9 cellular contexts compared by ENCODE assay signal in the genomic region with DNA sequence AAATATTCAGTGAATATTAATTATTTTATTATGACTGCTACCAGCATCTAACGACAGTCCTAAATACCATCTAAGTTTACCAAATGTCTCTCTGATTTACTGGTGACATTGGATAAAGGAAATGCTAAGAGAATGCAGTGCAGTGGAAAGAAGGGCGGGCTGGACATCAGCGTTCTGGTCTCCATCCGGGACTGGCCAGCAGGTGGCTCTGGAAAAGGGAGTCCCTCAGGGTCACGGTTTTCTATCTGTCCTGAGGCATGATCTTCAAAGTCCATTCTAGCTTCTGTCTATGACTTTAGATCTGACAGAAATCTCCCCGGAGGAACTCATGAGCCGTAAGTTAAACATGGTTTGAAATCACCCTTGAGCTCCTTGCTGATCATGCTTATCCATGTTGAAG. TPM values are rescaled to one million over a fixed set of nuclear protein-coding genes. Genes with fewer than 3 reads are reported as not detected.
A peak's percentile ranks its signal among the peaks of the same experiment; 100 is the strongest.
DNase-seq lines count a peak whose midpoint lies in the region; ATAC-seq and TF ChIP-seq lines count a peak whose summit lies in the region.
"Had no signal": no experiment of that assay in that cellular context is flagged by ENCODE, and none has a peak within 500 bp of the region (broad histone marks: within the 10 kb centered on the region; RNA-seq: fewer than 3 reads in every experiment).

No MANE protein-coding gene starts in this region.

- no peak overlapping the region for H3K4me3 ChIP-seq in HFF-Myc (replicated peaks; ENCODE audit: low read depth, low read length)
- H3K4me3 ChIP-seq in astrocyte of the spinal cord (ENCODE audit: low read depth, low read length), result no peak overlapping the region
- H3K4me3 ChIP-seq in thyroid gland (replicated peaks in 1 of 3), result no peak overlapping the region
- H3K4me3 ChIP-seq: vagina had no signal

- TF ChIP-seq CTCF in HFF-Myc (IDR thresholded peaks at IDR 0.05; ENCODE audit: low read depth, low read length, missing control alignments) (peak; percentile 57), astrocyte of the spinal cord (IDR thresholded peaks at IDR 0.05; ENCODE audit: low read depth, low read length) (peak; percentile 63), thyroid gland (IDR thresholded peaks at IDR 0.05) (peak in 5 of 6 experiments; percentile 11 to 55 (median 46))

- TF ChIP-seq POLR2A in thyroid gland (IDR thresholded peaks at IDR 0.05), result no peak

- in situ Hi-C loops in astrocyte of the spinal cord (cut with HindIII; ENCODE audit: low sequenced_read_pairs), result no loop called here

- H3K27me3 ChIP-seq in thyroid gland, result no peaks in the 10 kb centered on the region
- H3K27me3 ChIP-seq: vagina had no signal

- intact Hi-C loops in thyroid gland (cut with DNase I), result no loop called here

- WGBS in thyroid gland, 2 donors, result 47 to 51% methylated on average over 7 of the region's 7 CpGs

- no peaks in the 10 kb centered on the region for H3K36me3 ChIP-seq in thyroid gland
- H3K36me3 ChIP-seq: vagina had no signal

- no peak for DNase-seq in HFF-Myc (ENCODE audit: extremely low read depth, low read depth)
- DNase-seq in astrocyte of the spinal cord (ENCODE audit: low read depth, low spot score), result peak; percentile 16
- peak; percentile 45 for DNase-seq in iPS-NIHi11 (ENCODE audit: low spot score)
- DNase-seq in thyroid gland, result peak; percentile 54 to 58
- DNase-seq in NCI-H524 (lab: John Stamatoyannopoulos, UW), result no peak

- H3K27ac ChIP-seq in thyroid gland, result no peak overlapping the region
- H3K27ac ChIP-seq: vagina had no signal

- no peak for ATAC-seq in HG03097 (IDR thresholded peaks at IDR 0.05; ENCODE audit: low FRiP score, unreplicated experiment)
- ATAC-seq in GM21825 (IDR thresholded peaks at IDR 0.05; ENCODE audit: unreplicated experiment), result no peak
- ATAC-seq in GM21619 (IDR thresholded peaks at IDR 0.05; ENCODE audit: unreplicated experiment), result no peak

- no peaks in the 10 kb centered on the region for H3K9me3 ChIP-seq in thyroid gland
- H3K9me3 ChIP-seq: vagina had no signal

- H3K4me1 ChIP-seq in thyroid gland, result peaks cover 26 to 49% of the 10 kb centered on the region in 2 donors

RNA-seq across cellular contexts. Expression of a gene that starts 3.3 kb away (rescaled TPM):
- total RNA-seq in thyroid gland, result 100 to 1,000 TPM; 146 to 229 (median 192) TPM

Comparison
In these comparisons a context has a peak if more than half of its experiments do, and no peak if none do; other contexts are left out.
1. DNase-seq: peak in astrocyte of the spinal cord (single experiment), iPS-NIHi11 (single experiment) and thyroid gland (2 of 2); none in HFF-Myc (single experiment) and NCI-H524 (0 of 2).
2. Peak in every context shown above with its lines, with median percentiles within 50 percentile points of each other: CTCF ChIP-seq.